In genomic region chr4:147963839-147964238, GRCh38 we compare ENCODE assay signal across 1 cellular context.
TF ChIP-seq lines count a peak whose summit lies in the region.

No MANE protein-coding gene starts in this region.

TF ChIP-seq in IMR-90, 13 proteins besides CTCF, POLR2A, EP300 and RAD21 (continued from another document):
- TF ChIP-seq MAZ (IDR thresholded peaks at IDR 0.05; ENCODE audit: borderline replicate concordance, low read depth, low read length) (no peak), MXI1 (IDR thresholded peaks at IDR 0.05; ENCODE audit: borderline replicate concordance, low read depth, low read length) (no peak), ELK1 (IDR thresholded peaks at IDR 0.05; ENCODE audit: borderline replicate concordance, low read depth, low read length) (no peak), BHLHE40 (IDR thresholded peaks at IDR 0.05; ENCODE audit: low read depth, low read length) (no peak), CHD1 (IDR thresholded peaks at IDR 0.05; ENCODE audit: low read depth, low read length) (no peak), RCOR1 (IDR thresholded peaks at IDR 0.05; ENCODE audit: insufficient replicate concordance, low read length) (no peak), MAFK (IDR thresholded peaks at IDR 0.05; ENCODE audit: low read depth, low read length) (no peak), RFX5 (IDR thresholded peaks at IDR 0.05; ENCODE audit: low read depth, low read length) (no peak), NFE2L2 (IDR thresholded peaks at IDR 0.05; ENCODE audit: low read depth, low read length) (no peak), CEBPB (IDR thresholded peaks at IDR 0.05; ENCODE audit: low read depth, low read length) (no peak), FOS (IDR thresholded peaks at IDR 0.05; ENCODE audit: low read depth, low read length) (no peak)
- TF ChIP-seq, protein P1, sequence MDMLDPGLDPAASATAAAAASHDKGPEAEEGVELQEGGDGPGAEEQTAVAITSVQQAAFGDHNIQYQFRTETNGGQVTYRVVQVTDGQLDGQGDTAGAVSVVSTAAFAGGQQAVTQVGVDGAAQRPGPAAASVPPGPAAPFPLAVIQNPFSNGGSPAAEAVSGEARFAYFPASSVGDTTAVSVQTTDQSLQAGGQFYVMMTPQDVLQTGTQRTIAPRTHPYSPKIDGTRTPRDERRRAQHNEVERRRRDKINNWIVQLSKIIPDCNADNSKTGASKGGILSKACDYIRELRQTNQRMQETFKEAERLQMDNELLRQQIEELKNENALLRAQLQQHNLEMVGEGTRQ (IDR thresholded peaks at IDR 0.05; ENCODE audit: low read depth, low read length), result no peak
